ENCODE assay signal across 20 cellular contexts in genomic region chr19:33513424-33513823, GRCh38.
"Had no signal": no experiment of that assay in that cellular context is flagged by ENCODE, and none has a peak within 500 bp of the region (broad histone marks: within the 10 kb centered on the region; RNA-seq: fewer than 3 reads in every experiment).

No MANE protein-coding gene starts in this region.

- H3K4me1 Mint-ChIP-seq: endodermal cell had no signal

- H3K4me3 Mint-ChIP-seq: endodermal cell; naive thymus-derived CD8-positive, alpha-beta T cell; nephron progenitor cell; stimulated activated memory B cell treated with anti-CD40 and anti-IgM and Interleukin-4, amounts not matched to agents 10 μg/mL and 1 μg/mL and 100 μg/mL, for 72 hours had no signal

- H3K27me3 ChIP-seq: sigmoid colon, testis, tibial artery, upper lobe of left lung had no signal

- H3K9me3 Mint-ChIP-seq: endodermal cell; naive thymus-derived CD8-positive, alpha-beta T cell; nephron progenitor cell; stimulated activated memory B cell treated with anti-CD40 and anti-IgM and Interleukin-4, amounts not matched to agents 10 μg/mL and 1 μg/mL and 100 μg/mL, for 72 hours had no signal

- H3K27me3 Mint-ChIP-seq: naive thymus-derived CD8-positive, alpha-beta T cell; stimulated activated memory B cell treated with anti-CD40 and anti-IgM and Interleukin-4, amounts not matched to agents 10 μg/mL and 1 μg/mL and 100 μg/mL, for 72 hours had no signal

- H3K9me3 ChIP-seq: lower lobe of right lung, psoas muscle, sigmoid colon, testis, tibial artery, upper lobe of left lung had no signal

- ATAC-seq: esophagus mucosa; left ventricle myocardium superior; lower lobe of right lung; naive thymus-derived CD8-positive, alpha-beta T cell; psoas muscle; right cardiac atrium; stimulated activated memory B cell treated with anti-CD40 and anti-IgM and Interleukin-4, amounts not matched to agents 10 μg/mL and 1 μg/mL and 100 μg/mL, for 72 hours; stimulated activated naive CD8-positive, alpha-beta T cell treated with anti-CD3 and anti-CD28 coated beads, Interleukin-15, Interleukin-2, amounts not matched to agents 100 U/mL and 50 U/mL, for 24 hours had no signal

- H3K4me1 ChIP-seq: lower lobe of right lung, psoas muscle, sigmoid colon, testis, tibial artery had no signal

- H3K27ac ChIP-seq: epithelial cell of prostate, lower lobe of right lung, psoas muscle, sigmoid colon, testis, tibial artery, upper lobe of left lung had no signal

- DNase-seq: cortex of kidney; endodermal cell; foreskin melanocyte; left ventricle myocardium superior; lower lobe of right lung; naive thymus-derived CD8-positive, alpha-beta T cell; nephron progenitor cell; psoas muscle; sigmoid colon; stimulated activated CD4-positive, alpha-beta T cell treated with anti-CD3 and anti-CD28 coated beads, Interleukin-2, amount 100 ng/mL, for 24 hours; stimulated activated CD4-positive, alpha-beta T cell treated with anti-CD3 and anti-CD28 coated beads, Interleukin-4, amount 100 ng/mL, for 24 hours; stimulated activated naive CD8-positive, alpha-beta T cell treated with anti-CD3 and anti-CD28 coated beads, Interleukin-15, Interleukin-2, amounts not matched to agents 100 U/mL and 50 U/mL, for 24 hours; substantia nigra; testis; tibial artery had no signal

- H3K27ac Mint-ChIP-seq: endodermal cell; nephron progenitor cell; stimulated activated memory B cell treated with anti-CD40 and anti-IgM and Interleukin-4, amounts not matched to agents 10 μg/mL and 1 μg/mL and 100 μg/mL, for 72 hours had no signal

- H3K4me3 ChIP-seq: lower lobe of right lung, psoas muscle, sigmoid colon, testis, tibial artery, upper lobe of left lung had no signal
